In the genomic region with DNA sequence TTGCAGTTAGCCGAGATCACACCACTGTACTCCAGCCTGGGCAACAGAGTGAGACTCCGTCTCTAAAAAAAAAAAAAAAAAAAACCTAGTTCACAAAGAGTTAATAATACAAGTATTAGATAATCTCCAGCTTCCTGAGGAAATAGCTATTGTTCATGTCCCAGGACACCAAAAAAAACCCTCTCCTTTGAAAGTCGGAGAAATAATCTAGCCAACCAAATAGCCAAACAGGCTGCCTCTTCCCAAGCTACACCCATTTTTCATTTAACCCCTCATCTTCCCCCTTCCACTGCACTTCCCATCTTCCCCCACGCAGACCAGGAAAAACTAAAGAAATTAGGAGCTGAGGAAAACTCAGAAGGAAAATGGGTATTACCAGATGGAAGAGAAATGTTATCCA, we compare ENCODE assay signal across 20 cellular contexts. TPM values are rescaled to one million over a fixed set of nuclear protein-coding genes. Genes with fewer than 3 reads are reported as not detected.
DNase-seq lines count a peak whose midpoint lies in the region; ATAC-seq and TF ChIP-seq lines count a peak whose summit lies in the region.
"Had no signal": no experiment of that assay in that cellular context is flagged by ENCODE, and none has a peak within 500 bp of the region (broad histone marks: within the 10 kb centered on the region; RNA-seq: fewer than 3 reads in every experiment).

No MANE protein-coding gene starts in this region.

- no peak overlapping the region for H3K4me3 ChIP-seq in right cardiac atrium (ENCODE audit: low read length)
- H3K4me3 ChIP-seq in lung = no peak overlapping the region
- H3K4me3 ChIP-seq: A549; BLaER1 treated with 17β-estradiol and CSF1 and Interleukin-3, amounts not matched to agents 10 nM and 100 nM; SJCRH30 had no signal

- H3K27me3 ChIP-seq in right cardiac atrium (ENCODE audit: control insufficient read depth, insufficient read depth) (no peaks in the 10 kb centered on the region), lung (ENCODE audit: control insufficient read depth, insufficient read depth) (no peaks in the 10 kb centered on the region)
- H3K27me3 ChIP-seq: BLaER1 treated with 17β-estradiol and CSF1 and Interleukin-3, amounts not matched to agents 10 nM and 100 nM; SJCRH30 had no signal

- no peak overlapping the region for H3K4me3 Mint-ChIP-seq in activated CD4-positive, alpha-beta memory T cell treated with anti-CD3 and anti-CD28 coated beads for 36 hours
- H3K4me3 Mint-ChIP-seq: CD4-positive, alpha-beta T cell had no signal

- no peaks in the 10 kb centered on the region for H3K4me1 Mint-ChIP-seq in activated CD4-positive, alpha-beta memory T cell treated with anti-CD3 and anti-CD28 coated beads for 36 hours (ENCODE audit: low read depth)

- TF ChIP-seq CTCF in lung (IDR thresholded peaks at IDR 0.05; ENCODE audit: control extremely low read depth, extremely low read depth) = no peak

- intact Hi-C loops in right cardiac atrium (cut with DNase I) = no loop called here
- intact Hi-C loops in Right ventricle myocardium superior (cut with DNase I) = no loop called here
- intact Hi-C loops in activated CD4-positive, alpha-beta memory T cell treated with anti-CD3 and anti-CD28 coated beads for 36 hours (cut with micrococcal nuclease) = no loop called here

- peak; percentile 19 to 73 for ATAC-seq in right cardiac atrium
- no peak for ATAC-seq in Right ventricle myocardium superior (ENCODE audit: poor library complexity)
- no peak for ATAC-seq in lung (ENCODE audit: insufficient read depth, low FRiP score)
- ATAC-seq: A549 had no signal

- H3K36me3 Mint-ChIP-seq in activated CD4-positive, alpha-beta memory T cell treated with anti-CD3 and anti-CD28 coated beads for 36 hours = peaks cover 83% of the 10 kb centered on the region

- DNase-seq in right cardiac atrium (no peak), Right ventricle myocardium superior (no peak), dermis microvascular lymphatic vessel endothelial cell (ENCODE audit: low read depth in 2 of 2) (peak; percentile 42 to 68), lung (ENCODE audit: low spot score) (no peak), globus pallidus (ENCODE audit: low spot score) (no peak), mesenteric fat pad (ENCODE audit: low spot score) (no peak)
- DNase-seq in activated CD4-positive, alpha-beta memory T cell treated with anti-CD3 and anti-CD28 coated beads for 36 hours = no peak
- DNase-seq: AML-193; CD4-positive, alpha-beta T cell; COR-L47; Karpas-422; NCI-H1105 treated with DMSO at 0.1 percent for 48 hours; NCI-H146; NCI-H1930; NCI-H2107; NCI-H524 treated with DMSO at 0.1 percent for 48 hours; NCI-H774; SJCRH30 had no signal

- H3K27ac ChIP-seq in right cardiac atrium (ENCODE audit: low read length) (peak overlapping the region; percentile 56), lung (ENCODE audit: low read depth in 1 of 2, low read length in 1 of 2) (peak overlapping the region; percentile 47 to 79)
- H3K27ac ChIP-seq: A549; BLaER1 treated with 17β-estradiol and CSF1 and Interleukin-3, amounts not matched to agents 10 nM and 100 nM; SJCRH30 had no signal

- peaks cover 11 to 22% of the 10 kb centered on the region in 2 donors for H3K36me3 ChIP-seq in lung (ENCODE audit: control insufficient read depth in 2 of 2, insufficient read depth in 2 of 2, low read length in 2 of 2)

- H3K27me3 Mint-ChIP-seq in activated CD4-positive, alpha-beta memory T cell treated with anti-CD3 and anti-CD28 coated beads for 36 hours = no peaks in the 10 kb centered on the region
- H3K27me3 Mint-ChIP-seq: CD4-positive, alpha-beta T cell had no signal

- H3K9me3 ChIP-seq in right cardiac atrium (ENCODE audit: control insufficient read depth, low read length) (no peaks in the 10 kb centered on the region), lung (ENCODE audit: control insufficient read depth in 2 of 2, insufficient read depth in 1 of 2, low read length in 1 of 2) (peaks cover 12 to 13% of the 10 kb centered on the region in 2 donors)

- H3K4me1 ChIP-seq in right cardiac atrium (ENCODE audit: control insufficient read depth, insufficient read depth, low read length) (no peaks in the 10 kb centered on the region), lung (ENCODE audit: control insufficient read depth in 2 of 2, insufficient read depth in 2 of 2, low read length in 2 of 2) (peaks cover 0 to 1% of the 10 kb centered on the region in 2 donors)
- H3K4me1 ChIP-seq: A549, SJCRH30 had no signal

- POLR2A ChIA-PET in activated CD4-positive, alpha-beta memory T cell treated with anti-CD3 and anti-CD28 coated beads for 36 hours (lab: Charles Lee) = no interaction called here

- WGBS in right cardiac atrium = 57% methylated on average over 4 of the region's 4 CpGs
- 69 to 71% methylated on average over 4 of the region's 4 CpGs for WGBS in lung, 2 donors

- H3K9me3 Mint-ChIP-seq in activated CD4-positive, alpha-beta memory T cell treated with anti-CD3 and anti-CD28 coated beads for 36 hours = peaks cover 50% of the 10 kb centered on the region

- no peak overlapping the region for H3K27ac Mint-ChIP-seq in activated CD4-positive, alpha-beta memory T cell treated with anti-CD3 and anti-CD28 coated beads for 36 hours
- H3K27ac Mint-ChIP-seq: CD4-positive, alpha-beta T cell had no signal

- CTCF ChIA-PET in activated CD4-positive, alpha-beta memory T cell treated with anti-CD3 and anti-CD28 coated beads for 36 hours (lab: Charles Lee) = no interaction called here

RNA-seq across cellular contexts. Expression of a gene that starts 23.6 kb away (rescaled TPM):
- total RNA-seq in right cardiac atrium = 10 to 100 TPM; 22.7 to 28.9 (median 27.3) TPM
- 19.6 TPM for polyA plus RNA-seq in right cardiac atrium
- total RNA-seq in Right ventricle myocardium superior = 26.8 TPM
- total RNA-seq in dermis microvascular lymphatic vessel endothelial cell = 79.1 and 86.7 TPM in 2 replicates
- 10 to 100 TPM; 62.6 to 87.0 TPM for total RNA-seq in lung
- 10 to 100 TPM; 53.9 to 74.9 TPM for polyA plus RNA-seq in lung
- total RNA-seq in activated CD4-positive, alpha-beta memory T cell treated with anti-CD3 and anti-CD28 coated beads for 36 hours = 10 to 100 TPM; 66.5 to 66.9 TPM
- 45.0 TPM for total RNA-seq in mesenteric fat pad

RNA-seq across cellular contexts. Expression of a gene that starts 31.6 kb away (rescaled TPM):
- total RNA-seq in right cardiac atrium (10 to 100 TPM; 12.7 to 34.6 (median 29.2) TPM), Right ventricle myocardium superior (24.1 TPM), dermis microvascular lymphatic vessel endothelial cell (5.0 and 14.4 TPM in 2 replicates), lung (10 to 100 TPM; 21.0 to 37.5 TPM), mesenteric fat pad (13.2 TPM)
- polyA plus RNA-seq in right cardiac atrium (23.0 TPM), lung (10 to 100 TPM; 11.1 to 13.2 TPM)
- total RNA-seq in activated CD4-positive, alpha-beta memory T cell treated with anti-CD3 and anti-CD28 coated beads for 36 hours = not detected
- total RNA-seq: CD4-positive, alpha-beta T cell had no signal

RNA-seq across cellular contexts. Expression of a gene that starts 56.0 kb away (rescaled TPM):
- total RNA-seq in right cardiac atrium = 10 to 100 TPM; 13.2 to 14.4 (median 13.9) TPM
- 5.1 TPM for polyA plus RNA-seq in right cardiac atrium
- 13.7 TPM for total RNA-seq in Right ventricle myocardium superior
- 12.2 and 15.6 TPM in 2 replicates for total RNA-seq in dermis microvascular lymphatic vessel endothelial cell
- 10 to 100 TPM; 15.5 to 18.3 TPM for total RNA-seq in lung
- polyA plus RNA-seq in lung = 1 to 10 TPM; 2.8 to 6.1 TPM
- total RNA-seq in activated CD4-positive, alpha-beta memory T cell treated with anti-CD3 and anti-CD28 coated beads for 36 hours = 10 to 100 TPM; 25.5 to 27.4 TPM
- total RNA-seq in mesenteric fat pad = 20.1 TPM

RNA-seq across cellular contexts. Expression of a gene that starts 58.9 kb away (rescaled TPM):
- total RNA-seq in right cardiac atrium (10 to 100 TPM; 51.5 to 69.7 (median 59.1) TPM), Right ventricle myocardium superior (75.6 TPM), dermis microvascular lymphatic vessel endothelial cell (18.2 and 23.7 TPM in 2 replicates), lung (10 to 100 TPM; 26.9 to 35.0 TPM), mesenteric fat pad (38.8 TPM)
- polyA plus RNA-seq in right cardiac atrium (87.4 TPM), lung (10 to 100 TPM; 40.2 to 88.0 TPM)
- 10 to 100 TPM; 80.8 to 82.2 TPM for total RNA-seq in activated CD4-positive, alpha-beta memory T cell treated with anti-CD3 and anti-CD28 coated beads for 36 hours

Comparison
In these comparisons a context has a peak if more than half of its experiments do, and no peak if none do; other contexts are left out.
1. ATAC-seq: peak in right cardiac atrium (2 of 2); none in Right ventricle myocardium superior (single experiment) and lung (single experiment).
2. DNase-seq: peak in dermis microvascular lymphatic vessel endothelial cell (2 of 2); none in right cardiac atrium (0 of 3), Right ventricle myocardium superior (single experiment), lung (single experiment), globus pallidus (single experiment), activated CD4-positive, alpha-beta memory T cell treated with anti-CD3 and anti-CD28 coated beads for 36 hours (single experiment) and mesenteric fat pad (single experiment).